ENCODE assay signal across 9 cellular contexts in the genomic region with DNA sequence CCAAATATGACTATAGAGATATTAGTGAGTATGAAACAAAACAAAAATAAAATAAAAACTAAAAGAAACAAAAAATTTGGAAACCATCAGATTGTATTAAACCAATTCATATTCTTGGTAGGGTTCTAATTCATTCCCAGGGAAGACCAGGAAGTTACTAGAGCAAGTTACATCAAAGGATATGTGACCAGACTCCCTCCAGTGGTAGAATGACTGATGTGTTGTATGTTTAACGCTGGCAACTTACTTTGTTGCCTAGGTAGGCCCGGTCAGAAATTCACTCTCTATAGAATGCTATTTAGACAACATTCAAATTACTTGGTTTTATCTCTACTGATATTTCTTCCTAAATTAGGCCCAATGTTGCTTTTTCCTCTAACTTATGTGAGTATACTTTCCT. TPM values are rescaled to one million over a fixed set of nuclear protein-coding genes. Genes with fewer than 3 reads are reported as not detected.
DNase-seq lines count a peak whose midpoint lies in the region; TF ChIP-seq lines count a peak whose summit lies in the region.
"Had no signal": no experiment of that assay in that cellular context is flagged by ENCODE, and none has a peak within 500 bp of the region (broad histone marks: within the 10 kb centered on the region; RNA-seq: fewer than 3 reads in every experiment).

No MANE protein-coding gene starts in this region.

- TF ChIP-seq CTCF in HFF-Myc (IDR thresholded peaks at IDR 0.05; ENCODE audit: low read depth, low read length, missing control alignments), result peak; percentile 46

- DNase-seq in EL, result peak; percentile 47
- peak; percentile 65 for DNase-seq in HFF-Myc (ENCODE audit: extremely low read depth, low read depth)
- peak; percentile 54 for DNase-seq in NCI-H345 (lab: John Stamatoyannopoulos, UW)
- DNase-seq in caudate nucleus (lab: John Stamatoyannopoulos, UW), result peak in 13 of 61 donors; percentile 0 to 56 (median 4)
- DNase-seq in lung microvascular endothelial cell (ENCODE audit: low read depth in 2 of 2), result peak; percentile 1 to 26
- no peak for DNase-seq in HK-2 (ENCODE audit: unreplicated experiment)
- no peak for DNase-seq in middle frontal gyrus (ENCODE audit: extremely low spot score, low spot score)
- no peak for DNase-seq in mucosa of gallbladder (ENCODE audit: low spot score)

- peak overlapping the region; percentile 56 for H3K27ac ChIP-seq in caudate nucleus (ENCODE audit: low read depth, low read length)

- H3K4me3 ChIP-seq in HFF-Myc (replicated peaks; ENCODE audit: low read depth, low read length), result no peak overlapping the region

RNA-seq across cellular contexts. Expression of gene PHYHIPL, which starts 5.2 kb away (rescaled TPM):
- not detected in 2 replicates for total RNA-seq in lung microvascular endothelial cell
- 0.20 TPM for total RNA-seq in mucosa of gallbladder
- total RNA-seq: T-helper 2 cell treated with Interferon-gamma antibody and Interleukin-4, amounts not matched to agents 100 ng/mL and 5 ng/mL, for 36 hours had no signal

Comparison
In these comparisons a context has a peak if more than half of its experiments do, and no peak if none do; other contexts are left out.
1. DNase-seq: peak in EL (single experiment), HFF-Myc (single experiment), NCI-H345 (single experiment) and lung microvascular endothelial cell (2 of 2); none in HK-2 (single experiment), middle frontal gyrus (single experiment) and mucosa of gallbladder (single experiment).